15 cellular contexts compared by ENCODE assay signal in genomic region chr5:119476341-119476740, GRCh38.
"Had no signal": no experiment of that assay in that cellular context is flagged by ENCODE, and none has a peak within 500 bp of the region (broad histone marks: within the 10 kb centered on the region; RNA-seq: fewer than 3 reads in every experiment).

No MANE protein-coding gene starts in this region.

- H3K9me3 Mint-ChIP-seq: activated CD4-positive, alpha-beta memory T cell treated with anti-CD3 and anti-CD28 coated beads for 36 hours; stimulated activated naive CD8-positive, alpha-beta T cell treated with anti-CD3 and anti-CD28 coated beads, Interleukin-15, Interleukin-2, amounts not matched to agents 100 ng/mL and 50 ng/mL, for 24 hours had no signal

- ATAC-seq: gastroesophageal sphincter, left colon, pancreas had no signal

- H3K4me3 Mint-ChIP-seq: activated CD4-positive, alpha-beta memory T cell treated with anti-CD3 and anti-CD28 coated beads for 36 hours; activated naive CD8-positive, alpha-beta T cell; stimulated activated naive CD8-positive, alpha-beta T cell treated with anti-CD3 and anti-CD28 coated beads, Interleukin-15, Interleukin-2, amounts not matched to agents 100 ng/mL and 50 ng/mL, for 24 hours had no signal

- H3K27ac Mint-ChIP-seq: activated CD4-positive, alpha-beta memory T cell treated with anti-CD3 and anti-CD28 coated beads for 36 hours; activated naive CD8-positive, alpha-beta T cell; stimulated activated naive CD8-positive, alpha-beta T cell treated with anti-CD3 and anti-CD28 coated beads, Interleukin-15, Interleukin-2, amounts not matched to agents 100 ng/mL and 50 ng/mL, for 24 hours had no signal

- FAIRE-seq: endothelial cell of umbilical vein, urothelium cell line had no signal

- H3K27me3 Mint-ChIP-seq: activated CD4-positive, alpha-beta memory T cell treated with anti-CD3 and anti-CD28 coated beads for 36 hours; activated naive CD8-positive, alpha-beta T cell; stimulated activated naive CD8-positive, alpha-beta T cell treated with anti-CD3 and anti-CD28 coated beads, Interleukin-15, Interleukin-2, amounts not matched to agents 100 ng/mL and 50 ng/mL, for 24 hours had no signal

- DNase-seq: activated CD4-positive, alpha-beta memory T cell treated with anti-CD3 and anti-CD28 coated beads for 36 hours; activated CD4-positive, alpha-beta T cell treated with anti-CD3 and anti-CD28 coated beads for 1 hour; activated gamma-delta T cell; activated T-cell treated with anti-CD3 and anti-CD28 coated beads, Interleukin-2, amount 50 U/mL, for 48 hours; left colon; pancreas; retina; stimulated activated CD4-positive, alpha-beta T cell treated with anti-CD3 and anti-CD28 coated beads, Interleukin-4, amount 100 ng/mL, for 24 hours; T-helper 9 cell; thyroid gland had no signal
